In the genomic region with DNA sequence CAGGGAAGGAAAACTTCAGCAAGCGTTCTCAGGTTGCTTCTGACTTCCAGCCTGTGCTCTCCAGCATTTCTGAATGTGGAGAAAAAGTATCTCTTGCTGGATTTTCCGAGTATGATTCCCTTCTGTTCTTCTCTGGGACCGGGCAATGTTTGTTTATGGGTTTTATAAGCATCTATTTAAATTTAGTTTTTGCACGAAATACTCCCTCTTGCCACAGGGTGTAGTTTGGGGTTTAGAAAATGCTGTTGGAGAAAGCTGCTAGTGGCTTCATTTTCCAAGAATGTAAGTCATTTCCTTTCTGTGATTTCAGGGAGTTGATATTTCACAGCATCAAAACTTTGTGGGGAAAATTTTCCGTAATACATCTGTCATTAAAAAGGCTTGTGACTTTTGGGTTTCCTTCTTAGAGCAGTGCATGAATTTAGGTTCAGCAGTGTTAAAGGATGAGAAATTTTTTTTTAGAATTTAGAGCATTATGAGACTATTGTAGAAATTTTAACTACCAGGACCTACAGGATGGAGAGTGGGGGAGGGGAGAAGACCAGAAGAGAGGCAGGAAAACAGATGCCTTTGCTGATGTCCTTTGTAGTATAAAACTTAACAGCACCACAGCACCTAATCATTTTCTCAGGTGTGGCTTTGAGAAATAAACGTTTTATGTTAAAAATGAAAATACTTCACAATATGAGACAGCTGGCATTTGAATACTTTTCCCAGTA, we compare ENCODE assay signal across 1 cellular context.
TF ChIP-seq lines count a peak whose summit lies in the region.

No MANE protein-coding gene starts in this region.

TF ChIP-seq in IMR-90, 13 proteins besides CTCF, POLR2A, EP300 and RAD21 (continued from another document):
- TF ChIP-seq FOS (IDR thresholded peaks at IDR 0.05; ENCODE audit: low read depth, low read length) (no peak), SMC3 (IDR thresholded peaks at IDR 0.05; ENCODE audit: low read depth, low read length) (peak; percentile 25; the same call in 1 of the 2 replicates), CHD1 (IDR thresholded peaks at IDR 0.05; ENCODE audit: low read depth, low read length) (peak; percentile 84), BHLHE40 (IDR thresholded peaks at IDR 0.05; ENCODE audit: low read depth, low read length) (no peak), MXI1 (IDR thresholded peaks at IDR 0.05; ENCODE audit: borderline replicate concordance, low read depth, low read length) (no peak)
